In genomic region chr5:172109749-172110148, GRCh38 we compare ENCODE assay signal across 12 cellular contexts.
DNase-seq lines count a peak whose midpoint lies in the region; ATAC-seq, FAIRE-seq and TF ChIP-seq lines count a peak whose summit lies in the region.
"Had no signal": no experiment of that assay in that cellular context is flagged by ENCODE, and none has a peak within 500 bp of the region (broad histone marks: within the 10 kb centered on the region; RNA-seq: fewer than 3 reads in every experiment).

No MANE protein-coding gene starts in this region.

- peak overlapping the region; percentile 88 for H3K4me2 ChIP-seq in BLaER1

- peaks cover 47% of the 10 kb centered on the region for H3K36me3 Mint-ChIP-seq in CD8-positive, alpha-beta T cell
- peaks cover 17% of the 10 kb centered on the region for H3K36me3 Mint-ChIP-seq in activated T-helper 1 cell treated with anti-CD3 and anti-CD28 coated beads, Interleukin-12 subunit alpha, Interleukin-12 subunit beta, Interleukin-2, Interleukin-4 antibody, amounts not matched to agents 30 ng/mL and 10 ng/mL and 1 ng/mL, durations not matched to agents 14 hours and 24 hours and 36 hours (ENCODE audit: low read depth)
- H3K36me3 Mint-ChIP-seq in naive B cell (peaks cover 2 to 11% of the 10 kb centered on the region in 2 donors), nephron progenitor cell (ENCODE audit: low read depth) (peaks cover 1% of the 10 kb centered on the region)

- no peak for DNase-seq in CD8-positive, alpha-beta T cell
- DNase-seq in activated T-helper 1 cell treated with anti-CD3 and anti-CD28 coated beads, Interleukin-12 subunit alpha, Interleukin-12 subunit beta, Interleukin-2, Interleukin-4 antibody, amounts not matched to agents 30 ng/mL and 10 ng/mL and 1 ng/mL, durations not matched to agents 14 hours and 24 hours and 36 hours (ENCODE audit: low spot score), result no peak
- DNase-seq in naive B cell (no peak), nephron progenitor cell (no peak), SHP77 treated with DMSO at 0.1 percent for 48 hours (lab: John Stamatoyannopoulos, UW) (no peak), GM12891 (ENCODE audit: insufficient read length, low spot score) (no peak)
- DNase-seq: C1 segment of cervical spinal cord, EL, KG1, NCI-H1436 treated with DMSO at 0.1 percent for 48 hours, psoas muscle had no signal

- H3K4me3 ChIP-seq in BLaER1, result no peak overlapping the region
- H3K4me3 ChIP-seq in CD8-positive, alpha-beta T cell (ENCODE audit: low read depth, low read length), result no peak overlapping the region
- H3K4me3 ChIP-seq: psoas muscle had no signal

- no peaks in the 10 kb centered on the region for H3K27me3 Mint-ChIP-seq in CD8-positive, alpha-beta T cell (ENCODE audit: low read depth)
- H3K27me3 Mint-ChIP-seq in activated T-helper 1 cell treated with anti-CD3 and anti-CD28 coated beads, Interleukin-12 subunit alpha, Interleukin-12 subunit beta, Interleukin-2, Interleukin-4 antibody, amounts not matched to agents 30 ng/mL and 10 ng/mL and 1 ng/mL, durations not matched to agents 14 hours and 24 hours and 36 hours (ENCODE audit: insufficient read depth), result no peaks in the 10 kb centered on the region
- H3K27me3 Mint-ChIP-seq in naive B cell (no peaks in the 10 kb centered on the region), nephron progenitor cell (ENCODE audit: low read depth, poor library complexity) (peaks cover 2% of the 10 kb centered on the region)

- peaks cover 82% of the 10 kb centered on the region for H3K4me1 ChIP-seq in BLaER1
- H3K4me1 ChIP-seq in CD8-positive, alpha-beta T cell (ENCODE audit: insufficient read depth, low read length), result peaks cover 63% of the 10 kb centered on the region

- no peaks in the 10 kb centered on the region for H3K9me3 ChIP-seq in BLaER1
- no peaks in the 10 kb centered on the region for H3K9me3 ChIP-seq in CD8-positive, alpha-beta T cell (ENCODE audit: low read length)
- H3K9me3 ChIP-seq: psoas muscle had no signal

- no peak for TF ChIP-seq CTCF in CD8-positive, alpha-beta T cell (IDR thresholded peaks at IDR 0.05)
- no peak for TF ChIP-seq CTCF in nephron progenitor cell (IDR thresholded peaks at IDR 0.05)

- peaks cover 69% of the 10 kb centered on the region for H3K4me1 Mint-ChIP-seq in CD8-positive, alpha-beta T cell (ENCODE audit: low read depth)
- H3K4me1 Mint-ChIP-seq in activated T-helper 1 cell treated with anti-CD3 and anti-CD28 coated beads, Interleukin-12 subunit alpha, Interleukin-12 subunit beta, Interleukin-2, Interleukin-4 antibody, amounts not matched to agents 30 ng/mL and 10 ng/mL and 1 ng/mL, durations not matched to agents 14 hours and 24 hours and 36 hours (ENCODE audit: low read depth), result peaks cover 61% of the 10 kb centered on the region
- H3K4me1 Mint-ChIP-seq in naive B cell (peaks cover 41 to 60% (median 60%) of the 10 kb centered on the region in 3 donors), nephron progenitor cell (peaks cover 39% of the 10 kb centered on the region)

- peak overlapping the region; percentile 90 for H3K27ac Mint-ChIP-seq in CD8-positive, alpha-beta T cell
- H3K27ac Mint-ChIP-seq in activated T-helper 1 cell treated with anti-CD3 and anti-CD28 coated beads, Interleukin-12 subunit alpha, Interleukin-12 subunit beta, Interleukin-2, Interleukin-4 antibody, amounts not matched to agents 30 ng/mL and 10 ng/mL and 1 ng/mL, durations not matched to agents 14 hours and 24 hours and 36 hours, result peak overlapping the region; percentile 70
- H3K27ac Mint-ChIP-seq in naive B cell (peak overlapping the region; percentile 94 to 99 (median 96)), nephron progenitor cell (no peak overlapping the region)

- no peak overlapping the region for H3K9ac ChIP-seq in BLaER1

- FAIRE-seq in GM12891 (lab: Jason Lieb, UNC), result no peak

- POLR2A ChIA-PET in CD8-positive, alpha-beta T cell (lab: Charles Lee), result no interaction called here

- no peaks in the 10 kb centered on the region for H3K9me3 Mint-ChIP-seq in CD8-positive, alpha-beta T cell
- no peaks in the 10 kb centered on the region for H3K9me3 Mint-ChIP-seq in activated T-helper 1 cell treated with anti-CD3 and anti-CD28 coated beads, Interleukin-12 subunit alpha, Interleukin-12 subunit beta, Interleukin-2, Interleukin-4 antibody, amounts not matched to agents 30 ng/mL and 10 ng/mL and 1 ng/mL, durations not matched to agents 14 hours and 24 hours and 36 hours
- H3K9me3 Mint-ChIP-seq in naive B cell, result peaks cover 0 to under 1% (median 0%) of the 10 kb centered on the region in 7 donors
- H3K9me3 Mint-ChIP-seq in nephron progenitor cell, result no peaks in the 10 kb centered on the region

- peak overlapping the region; percentile 71 for H3K27ac ChIP-seq in BLaER1
- no peak overlapping the region for H3K27ac ChIP-seq in CD8-positive, alpha-beta T cell (ENCODE audit: low read depth, low read length)
- H3K27ac ChIP-seq: psoas muscle had no signal

- H3K27me3 ChIP-seq in BLaER1, result no peaks in the 10 kb centered on the region
- no peaks in the 10 kb centered on the region for H3K27me3 ChIP-seq in CD8-positive, alpha-beta T cell (ENCODE audit: insufficient read depth, low read length)

- peaks cover 29% of the 10 kb centered on the region for H3K36me3 ChIP-seq in BLaER1
- H3K36me3 ChIP-seq in CD8-positive, alpha-beta T cell (ENCODE audit: insufficient read depth, low read length), result peaks cover 18% of the 10 kb centered on the region

- no peak for TF ChIP-seq POLR2A in GM12891 (IDR thresholded peaks at IDR 0.05; ENCODE audit: low read depth, low read length)

- intact Hi-C loops in CD8-positive, alpha-beta T cell (cut with DNase I, micrococcal nuclease), result loop anchor here (2.0 to 10.0 kb wide), 8 partner anchors 33 to 945 kb away; partner anchors contain the start of genes CREBRF (in 1 of the 2), FBXW11 (in 1 of the 2) and NPM1 (in 1 of the 2)
- intact Hi-C loops in activated T-helper 1 cell treated with anti-CD3 and anti-CD28 coated beads, Interleukin-12 subunit alpha, Interleukin-12 subunit beta, Interleukin-2, Interleukin-4 antibody, amounts not matched to agents 30 ng/mL and 10 ng/mL and 1 ng/mL, durations not matched to agents 14 hours and 24 hours and 36 hours (cut with micrococcal nuclease), result loop anchor here (5.0 kb wide), 2 partner anchors 128 to 588 kb away; no protein-coding TSS in a partner anchor

- no peak for ATAC-seq in CD8-positive, alpha-beta T cell
- ATAC-seq in naive B cell (ENCODE audit: low read depth in 2 of 2), result no peak
- ATAC-seq: psoas muscle had no signal

- H4K20me1 ChIP-seq in BLaER1, result peaks cover 35% of the 10 kb centered on the region; the same call in 1 of the 2 replicates

- CTCF ChIA-PET in CD8-positive, alpha-beta T cell (lab: Charles Lee), result interaction anchor here (1.4 to 14.2 kb wide), 4 partner anchors 14 to 77 kb away, joined by 3 to 197 read pairs (median 14); partner anchors contain the start of gene STK10

- peak overlapping the region; percentile 37 for H3K4me3 Mint-ChIP-seq in CD8-positive, alpha-beta T cell
- H3K4me3 Mint-ChIP-seq in activated T-helper 1 cell treated with anti-CD3 and anti-CD28 coated beads, Interleukin-12 subunit alpha, Interleukin-12 subunit beta, Interleukin-2, Interleukin-4 antibody, amounts not matched to agents 30 ng/mL and 10 ng/mL and 1 ng/mL, durations not matched to agents 14 hours and 24 hours and 36 hours, result no peak overlapping the region
- peak overlapping the region; percentile 24 to 79 (median 68) for H3K4me3 Mint-ChIP-seq in naive B cell
- no peak overlapping the region for H3K4me3 Mint-ChIP-seq in nephron progenitor cell

TF ChIP-seq in GM12891, 5 proteins besides CTCF, POLR2A, EP300 and RAD21:
- no peak for TF ChIP-seq POLR2AphosphoS5 (IDR thresholded peaks at IDR 0.05; ENCODE audit: low read depth, low read length)
- no peak for TF ChIP-seq PAX5 (IDR thresholded peaks at IDR 0.05; ENCODE audit: insufficient read depth, low read length, severe bottlenecking)
- TF ChIP-seq POU2F2 (IDR thresholded peaks at IDR 0.05; ENCODE audit: low read depth, low read length), result no peak
- TF ChIP-seq SPI1 (IDR thresholded peaks at IDR 0.05; ENCODE audit: low read depth, low read length), result no peak
- TF ChIP-seq TAF1 (IDR thresholded peaks at IDR 0.05; ENCODE audit: low read depth, low read length), result no peak

Comparison
In these comparisons a context has a peak if more than half of its experiments do, and no peak if none do; other contexts are left out.
1. H3K4me3 Mint-ChIP-seq: peak in CD8-positive, alpha-beta T cell (single experiment) and naive B cell (8 of 8); none in activated T-helper 1 cell treated with anti-CD3 and anti-CD28 coated beads, Interleukin-12 subunit alpha, Interleukin-12 subunit beta, Interleukin-2, Interleukin-4 antibody, amounts not matched to agents 30 ng/mL and 10 ng/mL and 1 ng/mL, durations not matched to agents 14 hours and 24 hours and 36 hours (single experiment) and nephron progenitor cell (single experiment).